ENCODE assay signal across 15 cellular contexts in the genomic region with DNA sequence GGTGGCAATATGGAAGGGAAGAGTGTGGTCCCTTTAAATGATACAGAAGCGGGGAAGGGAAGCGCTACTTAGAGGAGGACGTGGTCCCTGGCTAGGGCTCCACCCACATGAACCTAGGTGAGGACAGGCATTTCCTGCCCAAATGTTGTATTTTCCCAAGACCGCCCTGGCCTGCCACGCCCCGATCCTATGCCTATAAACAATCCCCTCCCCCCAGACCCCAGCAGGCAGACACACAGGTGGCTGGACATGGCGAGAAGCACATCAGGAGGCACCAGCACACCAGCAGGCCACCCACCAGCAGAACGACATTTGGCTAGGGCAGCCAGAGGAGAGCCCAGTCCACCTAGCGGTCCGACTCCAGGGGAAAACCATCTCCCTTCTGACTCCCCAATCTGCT.
"Had no signal": no experiment of that assay in that cellular context is flagged by ENCODE, and none has a peak within 500 bp of the region (broad histone marks: within the 10 kb centered on the region; RNA-seq: fewer than 3 reads in every experiment).

No MANE protein-coding gene starts in this region.

- H3K27me3 Mint-ChIP-seq: activated CD4-positive, alpha-beta T cell treated with anti-CD3 and anti-CD28 coated beads, Interleukin-2, amount 10 ng/mL, durations not matched to agents 24 days and 14 days; brain; stimulated activated naive CD8-positive, alpha-beta T cell treated with anti-CD3 and anti-CD28 coated beads, Interleukin-15, amount 100 ng/mL, for 72 hours; T-cell had no signal

- H3K27ac ChIP-seq: sigmoid colon, thoracic aorta had no signal

- DNase-seq: activated CD4-positive, alpha-beta T cell treated with anti-CD3 and anti-CD28 coated beads, Interleukin-2, amount 10 ng/mL, durations not matched to agents 24 days and 14 days; activated T-cell treated with anti-CD3 and anti-CD28 coated beads, Interleukin-2, amount 50 U/mL, for 1 hour; amygdala; erythroblast; hippocampal formation; nephron progenitor cell; sigmoid colon; stimulated activated CD4-positive, alpha-beta T cell treated with anti-CD3 and anti-CD28 coated beads, Interleukin-2, amount 100 ng/mL, for 48 hours; stimulated activated CD8-positive, alpha-beta memory T cell treated with anti-CD3 and anti-CD28 coated beads, Interleukin-4, amount 100 ng/mL, for 48 hours; stimulated activated naive CD8-positive, alpha-beta T cell treated with anti-CD3 and anti-CD28 coated beads, Interleukin-15, amount 100 ng/mL, for 72 hours; T-cell had no signal

- H3K27ac Mint-ChIP-seq: activated CD4-positive, alpha-beta T cell treated with anti-CD3 and anti-CD28 coated beads, Interleukin-2, amount 10 ng/mL, durations not matched to agents 24 days and 14 days; activated naive CD4-positive, alpha-beta T cell treated with anti-CD3 and anti-CD28 coated beads, Interleukin-2, amount 50 U/mL, for 72 hours; stimulated activated naive CD8-positive, alpha-beta T cell treated with anti-CD3 and anti-CD28 coated beads, Interleukin-15, amount 100 ng/mL, for 72 hours; T-cell had no signal

- H3K36me3 ChIP-seq: sigmoid colon, thoracic aorta had no signal

- H3K9me3 ChIP-seq: sigmoid colon, thoracic aorta had no signal

- H3K27me3 ChIP-seq: sigmoid colon had no signal

- ATAC-seq: activated naive CD4-positive, alpha-beta T cell treated with anti-CD3 and anti-CD28 coated beads, Interleukin-2, amount 50 U/mL, for 72 hours; left lobe of liver; stimulated activated naive CD8-positive, alpha-beta T cell treated with anti-CD3 and anti-CD28 coated beads, Interleukin-15, amount 100 ng/mL, for 72 hours; T-cell had no signal

- H3K4me3 Mint-ChIP-seq: activated CD4-positive, alpha-beta T cell treated with anti-CD3 and anti-CD28 coated beads, Interleukin-2, amount 10 ng/mL, durations not matched to agents 24 days and 14 days; brain; nephron progenitor cell; stimulated activated naive CD8-positive, alpha-beta T cell treated with anti-CD3 and anti-CD28 coated beads, Interleukin-15, amount 100 ng/mL, for 72 hours; T-cell had no signal

- H3K4me3 ChIP-seq: sigmoid colon, thoracic aorta had no signal

- H3K9me3 Mint-ChIP-seq: activated CD4-positive, alpha-beta T cell treated with anti-CD3 and anti-CD28 coated beads, Interleukin-2, amount 10 ng/mL, durations not matched to agents 24 days and 14 days had no signal
